In the genomic region with DNA sequence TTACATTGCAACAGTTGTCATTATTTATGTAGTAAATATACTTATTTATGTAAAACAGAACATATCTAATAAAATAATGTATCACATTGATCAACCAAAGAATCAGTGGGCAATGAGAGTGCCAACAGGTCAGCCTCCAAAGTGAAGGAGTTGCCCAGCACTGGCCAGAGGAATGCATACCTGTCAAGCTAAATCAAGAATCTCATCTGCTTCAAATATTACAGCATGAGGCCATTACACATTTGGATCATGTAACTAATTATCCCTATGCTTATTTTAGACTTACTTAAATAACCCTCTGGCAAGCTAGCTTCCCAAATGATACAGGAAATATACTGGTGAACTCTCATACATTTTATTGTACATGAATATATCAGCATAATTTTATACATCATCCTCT, we compare ENCODE assay signal across 24 cellular contexts.
"Had no signal": no experiment of that assay in that cellular context is flagged by ENCODE, and none has a peak within 500 bp of the region (broad histone marks: within the 10 kb centered on the region; RNA-seq: fewer than 3 reads in every experiment).

No MANE protein-coding gene starts in this region.

- H3K36me3 ChIP-seq: gastroesophageal sphincter, heart left ventricle, ovary, sigmoid colon, spleen, tibial artery, upper lobe of left lung had no signal

- H3K27me3 ChIP-seq: gastroesophageal sphincter, heart left ventricle, hepatocyte, ovary, sigmoid colon, spleen, testis, tibial artery, upper lobe of left lung had no signal

- H3K79me2 ChIP-seq: hepatocyte had no signal

- H3K4me3 ChIP-seq: gastroesophageal sphincter, heart left ventricle, hepatocyte, lung, ovary, psoas muscle, sigmoid colon, skin epidermis, spleen, testis, tibial artery, upper lobe of left lung had no signal

- H2AFZ ChIP-seq: hepatocyte had no signal

- H3K9me3 ChIP-seq: gastroesophageal sphincter, ovary, sigmoid colon, spleen, testis, tibial artery, upper lobe of left lung had no signal

- H3K27ac ChIP-seq: gastroesophageal sphincter, heart left ventricle, hepatocyte, ovary, psoas muscle, sigmoid colon, skin epidermis, spleen, testis, tibial artery, upper lobe of left lung had no signal

- H3K4me1 ChIP-seq: gastroesophageal sphincter, heart left ventricle, psoas muscle, sigmoid colon, spleen, testis, tibial artery, upper lobe of left lung had no signal

- H3K4me2 ChIP-seq: hepatocyte had no signal

- DNase-seq: cortex of kidney; effector memory CD8-positive, alpha-beta T cell; foreskin fibroblast; heart left ventricle; kidney; natural killer cell; occipital lobe; ovary; posterior cingulate gyrus; psoas muscle; right cardiac atrium; sigmoid colon; spleen; stimulated activated CD4-positive, alpha-beta T cell treated with anti-CD3 and anti-CD28 coated beads, Interleukin-4, amount 100 ng/mL, for 4 hours; stimulated activated naive CD8-positive, alpha-beta T cell treated with anti-CD3 and anti-CD28 coated beads, Interleukin-15, Interleukin-2, amounts not matched to agents 100 U/mL and 50 U/mL, for 24 hours; substantia nigra; testis; tibial artery; upper lobe of left lung had no signal

- ATAC-seq: effector memory CD8-positive, alpha-beta T cell; gastroesophageal sphincter; heart left ventricle; left lobe of liver; natural killer cell; psoas muscle; right cardiac atrium; stimulated activated naive CD8-positive, alpha-beta T cell treated with anti-CD3 and anti-CD28 coated beads, Interleukin-15, Interleukin-2, amounts not matched to agents 100 U/mL and 50 U/mL, for 24 hours had no signal
